ENCODE assay signal across 1 cellular context in genomic region chr10:4982764-4983226, GRCh38.
TF ChIP-seq lines count a peak whose summit lies in the region.

No MANE protein-coding gene starts in this region.

TF ChIP-seq in K562, 482 proteins besides CTCF, POLR2A, EP300 and RAD21:
- no peak for TF ChIP-seq SAFB2 (IDR thresholded peaks at IDR 0.05; ENCODE audit: borderline replicate concordance, low read depth, low read length, severe bottlenecking)
- TF ChIP-seq CBFA2T3 (IDR thresholded peaks at IDR 0.05), result no peak
- TF ChIP-seq ZNF584 (CRISPR knock-in tag; IDR thresholded peaks at IDR 0.05; ENCODE audit: low read depth), result no peak
- TF ChIP-seq ZNF717 (CRISPR knock-in tag; IDR thresholded peaks at IDR 0.05), result no peak
- no peak for TF ChIP-seq SRSF7 (optimal IDR thresholded peaks at IDR 0.05; ENCODE audit: low read depth, low read length)
- TF ChIP-seq ETV5 (CRISPR knock-in tag; IDR thresholded peaks at IDR 0.05; ENCODE audit: low read depth), result no peak
- TF ChIP-seq NR1H2 (CRISPR knock-in tag; IDR thresholded peaks at IDR 0.05), result no peak
- no peak for TF ChIP-seq ZNF280A (IDR thresholded peaks at IDR 0.05; ENCODE audit: low read depth, partially characterized antibody)
- no peak for TF ChIP-seq ZNF766 (CRISPR knock-in tag; conservative IDR thresholded peaks at IDR 0.05)
- TF ChIP-seq NKRF (IDR thresholded peaks at IDR 0.05; ENCODE audit: borderline replicate concordance), result no peak
- TF ChIP-seq HDAC6 (IDR thresholded peaks at IDR 0.05; ENCODE audit: low read depth, low read length), result no peak
- TF ChIP-seq TCF3 (CRISPR knock-in tag; IDR thresholded peaks at IDR 0.05), result no peak
- TF ChIP-seq HDAC8 (tag; IDR thresholded peaks at IDR 0.05), result no peak
- TF ChIP-seq SIN3A (IDR thresholded peaks at IDR 0.05; ENCODE audit: borderline replicate concordance in 2 of 2, control insufficient read depth in 1 of 2, low read depth in 2 of 2, low read length in 2 of 2), result no peak
- TF ChIP-seq ZKSCAN8 (CRISPR knock-in tag; IDR thresholded peaks at IDR 0.05), result no peak
- no peak for TF ChIP-seq C11orf30 (IDR thresholded peaks at IDR 0.05; ENCODE audit: low read depth)
- TF ChIP-seq CTCFL (IDR thresholded peaks at IDR 0.05; ENCODE audit: borderline replicate concordance, insufficient read depth, low read depth, low read length, poor library complexity, severe bottlenecking), result no peak
